In genomic region chr2:190583507-190584337, GRCh38 we compare ENCODE assay signal across 9 cellular contexts. TPM values are rescaled to one million over a fixed set of nuclear protein-coding genes. Genes with fewer than 3 reads are reported as not detected.
A peak's percentile ranks its signal among the peaks of the same experiment; 100 is the strongest.
DNase-seq lines count a peak whose midpoint lies in the region; ATAC-seq lines count a peak whose summit lies in the region.
"Had no signal": no experiment of that assay in that cellular context is flagged by ENCODE, and none has a peak within 500 bp of the region (broad histone marks: within the 10 kb centered on the region; RNA-seq: fewer than 3 reads in every experiment).

No MANE protein-coding gene starts in this region.

- H3K4me3 Mint-ChIP-seq in activated CD4-positive, alpha-beta memory T cell treated with anti-CD3 and anti-CD28 coated beads, Interleukin-2, amount 10 ng/mL, durations not matched to agents 7 days and 5 days = no peak overlapping the region
- H3K4me3 Mint-ChIP-seq: central memory CD8-positive, alpha-beta T cell had no signal

- H3K4me1 Mint-ChIP-seq in activated CD4-positive, alpha-beta memory T cell treated with anti-CD3 and anti-CD28 coated beads, Interleukin-2, amount 10 ng/mL, durations not matched to agents 7 days and 5 days = peaks cover 6% of the 10 kb centered on the region

- no peak overlapping the region for H3K9ac ChIP-seq in rectal smooth muscle tissue (ENCODE audit: low read length)

- peak overlapping the region; percentile 49 for H3K27ac ChIP-seq in rectal smooth muscle tissue (ENCODE audit: low read depth, low read length)

- H3K4me3 ChIP-seq in rectal smooth muscle tissue (ENCODE audit: low read length) = no peak overlapping the region

- CTCF ChIA-PET in activated CD4-positive, alpha-beta memory T cell treated with anti-CD3 and anti-CD28 coated beads, Interleukin-2, amount 10 ng/mL, durations not matched to agents 7 days and 5 days (lab: Charles Lee) = no interaction called here

- H3K27ac Mint-ChIP-seq in activated CD4-positive, alpha-beta memory T cell treated with anti-CD3 and anti-CD28 coated beads, Interleukin-2, amount 10 ng/mL, durations not matched to agents 7 days and 5 days = no peak overlapping the region

- no peaks in the 10 kb centered on the region for H3K27me3 Mint-ChIP-seq in activated CD4-positive, alpha-beta memory T cell treated with anti-CD3 and anti-CD28 coated beads, Interleukin-2, amount 10 ng/mL, durations not matched to agents 7 days and 5 days
- H3K27me3 Mint-ChIP-seq: central memory CD8-positive, alpha-beta T cell had no signal

- no peaks in the 10 kb centered on the region for H3K27me3 ChIP-seq in rectal smooth muscle tissue (ENCODE audit: control insufficient read depth, insufficient read depth, low read length)

- peaks cover 12% of the 10 kb centered on the region for H3K4me1 ChIP-seq in rectal smooth muscle tissue (ENCODE audit: control insufficient read depth, insufficient read depth, low read length)

- H3K9me3 Mint-ChIP-seq in activated CD4-positive, alpha-beta memory T cell treated with anti-CD3 and anti-CD28 coated beads, Interleukin-2, amount 10 ng/mL, durations not matched to agents 7 days and 5 days = no peaks in the 10 kb centered on the region
- H3K9me3 Mint-ChIP-seq: central memory CD8-positive, alpha-beta T cell had no signal

- peak; percentile 29 for DNase-seq in GM19240 (ENCODE audit: insufficient read length, low spot score)
- peak; percentile 46 for DNase-seq in NCI-H1105 treated with DMSO at 0.1 percent for 48 hours (lab: John Stamatoyannopoulos, UW)
- DNase-seq in stimulated activated CD4-positive, alpha-beta T cell treated with anti-CD3 and anti-CD28 coated beads, Interleukin-12 subunit alpha, Interleukin-12 subunit beta, amount 100 ng/mL, for 4 hours = no peak
- no peak for DNase-seq in HUDEP-2 (lab: John Stamatoyannopoulos, UW; ENCODE audit: unreplicated experiment in 76 of 76)
- DNase-seq in activated CD4-positive, alpha-beta memory T cell treated with anti-CD3 and anti-CD28 coated beads, Interleukin-2, amount 10 ng/mL, durations not matched to agents 7 days and 5 days = no peak
- DNase-seq: NCI-H1694 treated with DMSO at 0.1 percent for 48 hours had no signal

- no peaks in the 10 kb centered on the region for H3K36me3 Mint-ChIP-seq in activated CD4-positive, alpha-beta memory T cell treated with anti-CD3 and anti-CD28 coated beads, Interleukin-2, amount 10 ng/mL, durations not matched to agents 7 days and 5 days (ENCODE audit: low read depth)

- POLR2A ChIA-PET in activated CD4-positive, alpha-beta memory T cell treated with anti-CD3 and anti-CD28 coated beads, Interleukin-2, amount 10 ng/mL, durations not matched to agents 7 days and 5 days (lab: Charles Lee) = no interaction called here

- peak; percentile 76 for ATAC-seq in HG02759 (IDR thresholded peaks at IDR 0.05; ENCODE audit: unreplicated experiment)

- H3K36me3 ChIP-seq in rectal smooth muscle tissue (ENCODE audit: control insufficient read depth, insufficient read depth, low read length) = no peaks in the 10 kb centered on the region

RNA-seq across cellular contexts. Expression of gene NEMP2, which starts 49.2 kb away (rescaled TPM):
- 10 to 100 TPM; 18.9 to 19.1 TPM for total RNA-seq in activated CD4-positive, alpha-beta memory T cell treated with anti-CD3 and anti-CD28 coated beads, Interleukin-2, amount 10 ng/mL, durations not matched to agents 7 days and 5 days

Comparison
In these comparisons a context has a peak if more than half of its experiments do, and no peak if none do; other contexts are left out.
1. DNase-seq: peak in GM19240 (single experiment) and NCI-H1105 treated with DMSO at 0.1 percent for 48 hours (single experiment); none in stimulated activated CD4-positive, alpha-beta T cell treated with anti-CD3 and anti-CD28 coated beads, Interleukin-12 subunit alpha, Interleukin-12 subunit beta, amount 100 ng/mL, for 4 hours (single experiment), HUDEP-2 (0 of 76) and activated CD4-positive, alpha-beta memory T cell treated with anti-CD3 and anti-CD28 coated beads, Interleukin-2, amount 10 ng/mL, durations not matched to agents 7 days and 5 days (single experiment).